ENCODE assay signal across 1 cellular context in genomic region chr1:229874609-229875008, GRCh38.
TF ChIP-seq lines count a peak whose summit lies in the region.

No MANE protein-coding gene starts in this region.

TF ChIP-seq in K562, 482 proteins besides CTCF, POLR2A, EP300 and RAD21 (continued from another document):
- peak; percentile 49 for TF ChIP-seq ATF3 (IDR thresholded peaks at IDR 0.05)
- TF ChIP-seq ATF3 (CRISPR knock-in tag; conservative IDR thresholded peaks at IDR 0.05), result no peak
